In genomic region chr17:28549274-28550132, GRCh38 we compare ENCODE assay signal across 11 cellular contexts. TPM values are rescaled to one million over a fixed set of nuclear protein-coding genes. Genes with fewer than 3 reads are reported as not detected.
DNase-seq lines count a peak whose midpoint lies in the region; ATAC-seq, FAIRE-seq and TF ChIP-seq lines count a peak whose summit lies in the region.
"Had no signal": no experiment of that assay in that cellular context is flagged by ENCODE, and none has a peak within 500 bp of the region (broad histone marks: within the 10 kb centered on the region; RNA-seq: fewer than 3 reads in every experiment).

No MANE protein-coding gene starts in this region.

- H3K27me3 Mint-ChIP-seq in stimulated activated naive B cell treated with anti-CD40 and anti-IgM and Interleukin-4, amounts not matched to agents 10 μg/mL and 1 μg/mL and 100 μg/mL, for 72 hours = no peaks in the 10 kb centered on the region

- TF ChIP-seq CTCF in GM12878 (IDR thresholded peaks at IDR 0.05 in 2 of 3, conservative IDR thresholded peaks at IDR 0.05 in 1 of 3; ENCODE audit: control insufficient read depth in 2 of 3, extremely low read depth in 1 of 3, insufficient read depth in 1 of 3, low read depth in 3 of 3, low read length in 3 of 3) = peak; percentile 5 to 19 (median 14); a peak in 4 of 6 replicates

- TF ChIP-seq RAD21 in GM12878 (IDR thresholded peaks at IDR 0.05; ENCODE audit: insufficient read depth, low read depth, low read length) = no peak

- in situ Hi-C loops in GM12878 (cut with MboI) = loop anchor here (5.0 to 25.0 kb wide), 3 partner anchors 52 to 1062 kb away; partner anchors contain the start of genes SARM1 and VTN

- peak overlapping the region; percentile 73 for H3K27ac ChIP-seq in GM12878 (ENCODE audit: control insufficient read depth, insufficient read depth)

- peak overlapping the region; percentile 97 for H3K4me2 ChIP-seq in GM12878 (ENCODE audit: control insufficient read depth, insufficient read depth)

- no peaks in the 10 kb centered on the region for H3K27me3 ChIP-seq in GM12878 (replicated peaks in 1 of 2; ENCODE audit: control insufficient read depth in 2 of 2, insufficient read depth in 2 of 2, low read length in 1 of 2)

- H3K4me1 Mint-ChIP-seq in stimulated activated naive B cell treated with anti-CD40 and anti-IgM and Interleukin-4, amounts not matched to agents 10 μg/mL and 1 μg/mL and 100 μg/mL, for 72 hours = peaks cover 59 to 70% of the 10 kb centered on the region in 2 donors

- peak overlapping the region; percentile 79 for H3K9ac ChIP-seq in GM12878 (ENCODE audit: control insufficient read depth, insufficient read depth, low read length)

- DNase-seq in NCI-H524 (lab: John Stamatoyannopoulos, UW) (peak; percentile 78 to 88), NCI-H524 treated with DMSO at 0.1 percent for 48 hours (lab: John Stamatoyannopoulos, UW) (no peak), T follicular helper cell (ENCODE audit: low read depth) (peak; percentile 50), GM12878 (ENCODE audit: low read depth, low spot score) (no peak), NCI-H187 (lab: John Stamatoyannopoulos, UW) (no peak), NCI-H1417 treated with DMSO at 0.1 percent for 48 hours (lab: John Stamatoyannopoulos, UW) (no peak), hippocampal formation (lab: John Stamatoyannopoulos, UW) (no peak)
- DNase-seq in stimulated activated naive B cell treated with anti-CD40 and anti-IgM and Interleukin-4, amounts not matched to agents 10 μg/mL and 1 μg/mL and 100 μg/mL, for 72 hours = peak; percentile 75

- 0% methylated on average over 3 of the region's 3 CpGs for WGBS in GM12878 (ENCODE audit: insufficient coverage, insufficient replicate concordance, low lambda C conversion rate, missing lambda C conversion rate)

- SMC1A ChIA-PET in GM12878 (lab: Charles Lee; ENCODE audit: uncharacterized antibody, unreplicated experiment) = interaction anchor here (0.9 to 6.1 kb wide), 15 partner anchors 20 to 65 kb away, joined by 3 to 89 read pairs (median 4); partner anchors contain the start of genes ALDOC, PIGS, RSKR and SPAG5

- no peaks in the 10 kb centered on the region for H4K20me1 ChIP-seq in GM12878 (ENCODE audit: control insufficient read depth, insufficient read depth)

- H3K36me3 ChIP-seq in GM12878 (ENCODE audit: control insufficient read depth in 2 of 2, insufficient read depth in 2 of 2, low read length in 1 of 2) = peaks cover 3 to 14% of the 10 kb centered on the region in 2 experiments; a peak in 2 of 4 replicates

- POLR2A ChIA-PET in GM12878 (lab: Charles Lee) = interaction anchor here (0.6 to 9.1 kb wide), 17 partner anchors 20 to 567 kb away, joined by 3 to 148 read pairs (median 6); partner anchors contain the start of genes ALDOC, BLTP2, PIGS and PROCA1

- peak; percentile 86 for FAIRE-seq in GM12878 (lab: Jason Lieb, UNC)
- FAIRE-seq: A204.1, bronchial epithelial cell had no signal

- H3K4me1 ChIP-seq in GM12878 (ENCODE audit: control insufficient read depth, insufficient read depth, low read length) = peaks cover 38% of the 10 kb centered on the region

- H3K27ac Mint-ChIP-seq in stimulated activated naive B cell treated with anti-CD40 and anti-IgM and Interleukin-4, amounts not matched to agents 10 μg/mL and 1 μg/mL and 100 μg/mL, for 72 hours = peak overlapping the region; percentile 92

- BruUV-seq in GM12878 (replicated peaks; lab: Mats Ljungman, UMichigan) = no TSS peak

- H3K79me2 ChIP-seq in GM12878 (ENCODE audit: control insufficient read depth, insufficient read depth, low read length) = peaks cover 50% of the 10 kb centered on the region

- H3K9me3 Mint-ChIP-seq in stimulated activated naive B cell treated with anti-CD40 and anti-IgM and Interleukin-4, amounts not matched to agents 10 μg/mL and 1 μg/mL and 100 μg/mL, for 72 hours = no peaks in the 10 kb centered on the region

- no peak overlapping the region; the same call in 1 of the 2 replicates for H2AFZ ChIP-seq in GM12878 (ENCODE audit: control insufficient read depth, low read depth, low read length)

- peak overlapping the region; percentile 18 to 51 for H3K4me3 Mint-ChIP-seq in stimulated activated naive B cell treated with anti-CD40 and anti-IgM and Interleukin-4, amounts not matched to agents 10 μg/mL and 1 μg/mL and 100 μg/mL, for 72 hours

- peak; percentile 50 for TF ChIP-seq POLR2A in GM12878 (IDR thresholded peaks at IDR 0.05; ENCODE audit: low read depth, low read length)

- RAD21 ChIA-PET in GM12878 (lab: Charles Lee; ENCODE audit: unreplicated experiment) = interaction anchor here (0.6 to 8.3 kb wide), 14 partner anchors 10 to 178 kb away, joined by 3 to 102 read pairs (median 6); partner anchors contain the start of genes ALDOC and PIGS

- CTCF ChIA-PET in GM12878 (lab: Yijun Ruan, JAX) = interaction anchor here (0.6 to 13.9 kb wide), 14 partner anchors 9 to 347 kb away, joined by 3 to 316 read pairs (median 12); partner anchors contain the start of genes ALDOC, BLTP2, PIGS and RSKR

- peak; percentile 74 for ATAC-seq in GM12878
- peak; percentile 81 for ATAC-seq in stimulated activated naive B cell treated with anti-CD40 and anti-IgM and Interleukin-4, amounts not matched to agents 10 μg/mL and 1 μg/mL and 100 μg/mL, for 72 hours (replicated peaks)

- H3K36me3 Mint-ChIP-seq in stimulated activated naive B cell treated with anti-CD40 and anti-IgM and Interleukin-4, amounts not matched to agents 10 μg/mL and 1 μg/mL and 100 μg/mL, for 72 hours = peaks cover 16 to 49% of the 10 kb centered on the region in 2 donors

- intact Hi-C loops in GM12878 (cut with micrococcal nuclease; ENCODE audit: unreplicated experiment) = loop anchor here (2.0 to 10.0 kb wide), 4 partner anchors 49 to 175 kb away; partner anchors contain the start of genes PROCA1, RAB34, RPL23A and SARM1

- no peaks in the 10 kb centered on the region for H3K9me3 ChIP-seq in GM12878 (replicated peaks; ENCODE audit: control insufficient read depth, insufficient read depth, low read length)

- H3K4me3 ChIP-seq in GM12878 = peak overlapping the region; percentile 98

- TF ChIP-seq EP300 in GM12878 (IDR thresholded peaks at IDR 0.05; ENCODE audit: borderline replicate concordance in 1 of 2, control insufficient read depth in 1 of 2, low read depth in 2 of 2, low read length in 2 of 2) = no peak

RNA-seq across cellular contexts. Expression of gene UNC119, which starts 2.9 kb away (rescaled TPM):
- total RNA-seq in GM12878 (2013; cell fraction: nucleolus; rRNA removed) = 161 and 194 TPM in 2 replicates
- total RNA-seq in GM12878 (2014; rRNA removed) (109 and 117 TPM in 2 replicates), GM12878 (2014; rRNA removed; fragmentation: Illumina TruSeq; extraction: Trizol) (45.6 and 47.2 TPM in 2 replicates), GM12878 (2021) (70.7 and 75.6 TPM in 2 replicates)
- polyA plus RNA-seq in GM12878 (2011; ENCODE audit: low read depth) = 22.1 TPM
- polyA plus RNA-seq in GM12878 (2011; rRNA removed) (275 and 436 TPM in 2 replicates), GM12878 (2014; fragmentation: Illumina TruSeq; extraction: Trizol) (28.9 and 68.4 TPM in 2 replicates), GM12878 (2014; fragmentation: Nextera tagmentation; extraction: Ambion mirVana) (1 to 10 TPM; 2.7 to 7.4 TPM), GM12878 (2014; rRNA removed) (126 and 135 TPM in 2 replicates), GM12878 (2016; fragmentation: Nextera tagmentation; extraction: Ambion mirVana) (10 to 100 TPM; 38.5 to 46.1 TPM)
- 263 and 384 TPM in 2 replicates for polyA plus RNA-seq in GM12878 (2011; cell fraction: cytosol; rRNA removed)
- polyA plus RNA-seq in GM12878 (2011; cell fraction: nucleus; rRNA removed) = 704 and 944 TPM in 2 replicates
- 46.6 and 60.8 TPM in 2 replicates for polyA plus RNA-seq in GM12878 (2012)
- 124 and 179 TPM in 2 replicates for polyA minus RNA-seq in GM12878 (2011; rRNA and poly(A)+ RNA removed)
- 49.2 and 83.6 TPM in 2 replicates for polyA minus RNA-seq in GM12878 (2011; cell fraction: cytosol; rRNA and poly(A)+ RNA removed)
- 211 and 217 TPM in 2 replicates for polyA minus RNA-seq in GM12878 (2011; cell fraction: nucleus; rRNA and poly(A)+ RNA removed)

RNA-seq across cellular contexts. Expression of gene PIGS, which starts 21.8 kb away (rescaled TPM):
- 125 and 128 TPM in 2 replicates for total RNA-seq in GM12878 (2013; cell fraction: nucleolus; rRNA removed)
- total RNA-seq in GM12878 (2014; rRNA removed) (54.7 and 55.1 TPM in 2 replicates), GM12878 (2014; rRNA removed; fragmentation: Illumina TruSeq; extraction: Trizol) (32.8 and 36.0 TPM in 2 replicates), GM12878 (2021) (71.3 and 73.7 TPM in 2 replicates)
- 37.0 TPM for polyA plus RNA-seq in GM12878 (2011; ENCODE audit: low read depth)
- polyA plus RNA-seq in GM12878 (2011; rRNA removed) (32.2 and 41.7 TPM in 2 replicates), GM12878 (2014; fragmentation: Illumina TruSeq; extraction: Trizol) (62.0 and 70.6 TPM in 2 replicates), GM12878 (2014; fragmentation: Nextera tagmentation; extraction: Ambion mirVana) (10 to 100 TPM; 27.5 to 32.2 TPM), GM12878 (2014; rRNA removed) (46.8 and 47.0 TPM in 2 replicates), GM12878 (2016; fragmentation: Nextera tagmentation; extraction: Ambion mirVana) (10 to 100 TPM; 67.9 to 71.8 TPM)
- 80.6 and 93.3 TPM in 2 replicates for polyA plus RNA-seq in GM12878 (2011; cell fraction: cytosol; rRNA removed)
- 105 and 109 TPM in 2 replicates for polyA plus RNA-seq in GM12878 (2011; cell fraction: nucleus; rRNA removed)
- polyA plus RNA-seq in GM12878 (2012) = 64.2 and 67.9 TPM in 2 replicates
- 35.0 and 59.7 TPM in 2 replicates for polyA minus RNA-seq in GM12878 (2011; rRNA and poly(A)+ RNA removed)
- 27.9 and 28.9 TPM in 2 replicates for polyA minus RNA-seq in GM12878 (2011; cell fraction: cytosol; rRNA and poly(A)+ RNA removed)
- polyA minus RNA-seq in GM12878 (2011; cell fraction: nucleus; rRNA and poly(A)+ RNA removed) = 28.0 and 40.9 TPM in 2 replicates

RNA-seq across cellular contexts. Expression of gene ALDOC, which starts 27.2 kb away (rescaled TPM):
- 72.5 and 78.6 TPM in 2 replicates for total RNA-seq in GM12878 (2013; cell fraction: nucleolus; rRNA removed)
- total RNA-seq in GM12878 (2014; rRNA removed) (110 and 119 TPM in 2 replicates), GM12878 (2014; rRNA removed; fragmentation: Illumina TruSeq; extraction: Trizol) (55.9 and 62.4 TPM in 2 replicates), GM12878 (2021) (59.9 and 71.4 TPM in 2 replicates)
- 279 TPM for polyA plus RNA-seq in GM12878 (2011; ENCODE audit: low read depth)
- polyA plus RNA-seq in GM12878 (2011; rRNA removed) (109 and 268 TPM in 2 replicates), GM12878 (2014; fragmentation: Illumina TruSeq; extraction: Trizol) (62.1 and 89.8 TPM in 2 replicates), GM12878 (2014; fragmentation: Nextera tagmentation; extraction: Ambion mirVana) (100 to 1,000 TPM in 1 of 2 experiments, 10 to 100 TPM in 1; 66.6 to 107 TPM), GM12878 (2014; rRNA removed) (121 and 140 TPM in 2 replicates), GM12878 (2016; fragmentation: Nextera tagmentation; extraction: Ambion mirVana) (10 to 100 TPM; 16.0 to 19.3 TPM)
- 315 and 402 TPM in 2 replicates for polyA plus RNA-seq in GM12878 (2011; cell fraction: cytosol; rRNA removed)
- polyA plus RNA-seq in GM12878 (2011; cell fraction: nucleus; rRNA removed) = 308 and 460 TPM in 2 replicates
- polyA plus RNA-seq in GM12878 (2012) = 312 and 405 TPM in 2 replicates
- 274 and 308 TPM in 2 replicates for polyA minus RNA-seq in GM12878 (2011; rRNA and poly(A)+ RNA removed)
- 52.6 and 67.9 TPM in 2 replicates for polyA minus RNA-seq in GM12878 (2011; cell fraction: cytosol; rRNA and poly(A)+ RNA removed)
- 59.0 and 74.1 TPM in 2 replicates for polyA minus RNA-seq in GM12878 (2011; cell fraction: nucleus; rRNA and poly(A)+ RNA removed)

RNA-seq across cellular contexts. Expression of gene FOXN1, which starts 43.4 kb away (rescaled TPM):
- total RNA-seq in GM12878 (2013; cell fraction: nucleolus; rRNA removed) = not detected in 2 replicates
- total RNA-seq in GM12878 (2014; rRNA removed) (not detected in 2 replicates), GM12878 (2014; rRNA removed; fragmentation: Illumina TruSeq; extraction: Trizol) (not detected in 2 replicates), GM12878 (2021) (not detected in 2 replicates)
- not detected for polyA plus RNA-seq in GM12878 (2011; ENCODE audit: low read depth)
- polyA plus RNA-seq in GM12878 (2011; rRNA removed) (not detected in 2 replicates), GM12878 (2014; fragmentation: Illumina TruSeq; extraction: Trizol) (not detected in 2 replicates), GM12878 (2014; fragmentation: Nextera tagmentation; extraction: Ambion mirVana) (not detected), GM12878 (2014; rRNA removed) (not detected in 2 replicates), GM12878 (2016; fragmentation: Nextera tagmentation; extraction: Ambion mirVana) (not detected)
- not detected in 2 replicates for polyA plus RNA-seq in GM12878 (2011; cell fraction: cytosol; rRNA removed)
- not detected in 2 replicates for polyA plus RNA-seq in GM12878 (2011; cell fraction: nucleus; rRNA removed)
- polyA plus RNA-seq in GM12878 (2012) = 0.03 TPM in 1 of 2 replicates, not detected in the other
- polyA minus RNA-seq in GM12878 (2011; rRNA and poly(A)+ RNA removed) = not detected in 2 replicates
- polyA minus RNA-seq in GM12878 (2011; cell fraction: cytosol; rRNA and poly(A)+ RNA removed) = not detected in 2 replicates
- polyA minus RNA-seq in GM12878 (2011; cell fraction: nucleus; rRNA and poly(A)+ RNA removed) = not detected in 2 replicates
- total RNA-seq: bronchial epithelial cell, myocyte had no signal

RNA-seq across cellular contexts. Expression of gene SPAG5, which starts 49.3 kb away (rescaled TPM):
- 95.7 and 98.8 TPM in 2 replicates for total RNA-seq in GM12878 (2013; cell fraction: nucleolus; rRNA removed)
- 101 and 102 TPM in 2 replicates for total RNA-seq in GM12878 (2014; rRNA removed)
- 108 TPM in 2 replicates for total RNA-seq in GM12878 (2014; rRNA removed; fragmentation: Illumina TruSeq; extraction: Trizol)
- 103 TPM in 2 replicates for total RNA-seq in GM12878 (2021)
- polyA plus RNA-seq in GM12878 (2011; ENCODE audit: low read depth) = 44.0 TPM
- 161 and 166 TPM in 2 replicates for polyA plus RNA-seq in GM12878 (2011; rRNA removed)
- 122 and 127 TPM in 2 replicates for polyA plus RNA-seq in GM12878 (2011; cell fraction: cytosol; rRNA removed)
- 310 and 371 TPM in 2 replicates for polyA plus RNA-seq in GM12878 (2011; cell fraction: nucleus; rRNA removed)
- 56.6 and 69.1 TPM in 2 replicates for polyA plus RNA-seq in GM12878 (2012)
- 96.2 and 101 TPM in 2 replicates for polyA plus RNA-seq in GM12878 (2014; fragmentation: Illumina TruSeq; extraction: Trizol)
- 100 to 1,000 TPM in 1 of 2 experiments, 10 to 100 TPM in 1; 73.5 to 139 TPM for polyA plus RNA-seq in GM12878 (2014; fragmentation: Nextera tagmentation; extraction: Ambion mirVana)
- polyA plus RNA-seq in GM12878 (2014; rRNA removed) = 84.4 and 86.9 TPM in 2 replicates
- 100 to 1,000 TPM; 167 to 171 TPM for polyA plus RNA-seq in GM12878 (2016; fragmentation: Nextera tagmentation; extraction: Ambion mirVana)
- 126 and 150 TPM in 2 replicates for polyA minus RNA-seq in GM12878 (2011; rRNA and poly(A)+ RNA removed)
- 76.2 and 81.5 TPM in 2 replicates for polyA minus RNA-seq in GM12878 (2011; cell fraction: cytosol; rRNA and poly(A)+ RNA removed)
- polyA minus RNA-seq in GM12878 (2011; cell fraction: nucleus; rRNA and poly(A)+ RNA removed) = 168 and 169 TPM in 2 replicates

Comparison
In these comparisons a context has a peak if more than half of its experiments do, and no peak if none do; other contexts are left out.
1. DNase-seq: peak in NCI-H524 (2 of 2), T follicular helper cell (single experiment) and stimulated activated naive B cell treated with anti-CD40 and anti-IgM and Interleukin-4, amounts not matched to agents 10 μg/mL and 1 μg/mL and 100 μg/mL, for 72 hours (single experiment); none in NCI-H524 treated with DMSO at 0.1 percent for 48 hours (single experiment), GM12878 (single experiment), NCI-H187 (0 of 2), NCI-H1417 treated with DMSO at 0.1 percent for 48 hours (single experiment) and hippocampal formation (0 of 2).